ENCODE assay signal across 14 cellular contexts in the genomic region with DNA sequence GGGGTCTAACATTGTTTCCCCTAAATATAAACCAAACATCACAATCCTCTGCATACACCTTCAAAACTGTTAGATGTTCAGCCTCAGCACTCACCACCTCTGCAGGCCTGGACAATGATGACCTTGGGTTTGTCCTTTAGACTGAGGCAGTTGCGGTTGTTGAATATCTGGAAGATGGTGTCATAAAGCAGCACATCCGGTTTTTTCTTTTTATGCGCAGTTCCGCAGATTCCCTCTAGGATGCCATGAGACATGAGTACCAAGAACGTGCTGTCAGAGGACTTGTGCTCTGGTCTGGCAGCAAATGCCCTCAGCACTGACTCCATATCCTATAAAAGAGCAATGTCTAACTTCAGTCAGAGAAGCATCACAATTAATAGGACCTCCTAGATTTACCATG. TPM values are rescaled to one million over a fixed set of nuclear protein-coding genes. Genes with fewer than 3 reads are reported as not detected.
A peak's percentile ranks its signal among the peaks of the same experiment; 100 is the strongest.
DNase-seq lines count a peak whose midpoint lies in the region; ATAC-seq and TF ChIP-seq lines count a peak whose summit lies in the region.
"Had no signal": no experiment of that assay in that cellular context is flagged by ENCODE, and none has a peak within 500 bp of the region (broad histone marks: within the 10 kb centered on the region; RNA-seq: fewer than 3 reads in every experiment).

No MANE protein-coding gene starts in this region.

- CTCF ChIA-PET in A673 (lab: Charles Lee), result no interaction called here

- H3K4me2 ChIP-seq in MM.1S (ENCODE audit: low read depth, low read length), result no peak overlapping the region

- H3K9me3 ChIP-seq in A673 (ENCODE audit: low read depth, low read length, poor library complexity, severe bottlenecking) (no peaks in the 10 kb centered on the region), MM.1S (replicated peaks; ENCODE audit: insufficient read depth, low read length) (no peaks in the 10 kb centered on the region)
- H3K9me3 ChIP-seq: HAP-1, SJCRH30, thoracic aorta had no signal

- intact Hi-C loops in A673 (cut with micrococcal nuclease; ENCODE audit: unreplicated experiment), result no loop called here

- H3K4me1 ChIP-seq in A673 (ENCODE audit: insufficient read depth, low read length, poor library complexity, severe bottlenecking) (no peaks in the 10 kb centered on the region), MM.1S (ENCODE audit: low read length) (0 out of 2 replicates have a peak, but pooled peaks cover 2% of the 10 kb centered on the region)
- H3K4me1 ChIP-seq: HAP-1, SJCRH30 had no signal

- POLR2A ChIA-PET in A673 (lab: Charles Lee; ENCODE audit: low non-redundant PET), result no interaction called here

- TF ChIP-seq CTCF in A673 (conservative IDR thresholded peaks at IDR 0.05; ENCODE audit: low read depth, low read length), result no peak
- TF ChIP-seq CTCF in MM.1S (IDR thresholded peaks at IDR 0.05; ENCODE audit: low read length), result peak; percentile 11; the same call in 1 of the 2 replicates
- no peak for TF ChIP-seq CTCF in epithelial cell of esophagus (IDR thresholded peaks at IDR 0.05; ENCODE audit: insufficient read depth, low read depth, low read length, missing control alignments)

- no peaks in the 10 kb centered on the region for H4K20me1 ChIP-seq in MM.1S (ENCODE audit: insufficient read depth, low read length)

- H3K9ac ChIP-seq in MM.1S (ENCODE audit: low read length), result no peak overlapping the region

- H3K27ac ChIP-seq in A673 (ENCODE audit: low read depth, low read length, poor library complexity, severe bottlenecking) (no peak overlapping the region), MM.1S (ENCODE audit: low read length) (no peak overlapping the region)
- H3K27ac ChIP-seq: SJCRH30, thoracic aorta had no signal

- no peaks in the 10 kb centered on the region for H3K79me2 ChIP-seq in MM.1S (ENCODE audit: low read length)

- ATAC-seq in GM18909 (IDR thresholded peaks at IDR 0.05; ENCODE audit: poor library complexity, unreplicated experiment) (no peak), GM21723 (IDR thresholded peaks at IDR 0.05; ENCODE audit: unreplicated experiment) (no peak), HG02588 (IDR thresholded peaks at IDR 0.05; ENCODE audit: unreplicated experiment) (no peak)

- DNase-seq in A673 (ENCODE audit: low spot score) (peak; percentile 52), EH (ENCODE audit: low read depth) (peak; percentile 29), MM.1S (no peak), epithelial cell of esophagus (ENCODE audit: low read depth) (peak; percentile 6), NOMO-1 (lab: John Stamatoyannopoulos, UW; ENCODE audit: unreplicated experiment in 2 of 2) (no peak)
- DNase-seq: kidney, occipital lobe had no signal

- no TSS peak for BruUV-seq in A673 (replicated peaks; lab: Mats Ljungman, UMichigan)

- no peaks in the 10 kb centered on the region for H3K27me3 ChIP-seq in A673 (replicated peaks; ENCODE audit: insufficient read depth, low read depth, low read length, poor library complexity)
- no peaks in the 10 kb centered on the region for H3K27me3 ChIP-seq in MM.1S (replicated peaks; ENCODE audit: insufficient read depth, low read length)
- H3K27me3 ChIP-seq: SJCRH30 had no signal

- H3K9me2 ChIP-seq in MM.1S (replicated peaks; ENCODE audit: insufficient read depth, low read length), result no peaks in the 10 kb centered on the region

- H2AFZ ChIP-seq in MM.1S (ENCODE audit: low read length), result no peak overlapping the region

- no peak overlapping the region for H3K4me3 ChIP-seq in A673 (ENCODE audit: low read depth, low read length, poor library complexity, severe bottlenecking)
- H3K4me3 ChIP-seq in MM.1S (ENCODE audit: low read length), result no peak overlapping the region
- H3K4me3 ChIP-seq in epithelial cell of esophagus (ENCODE audit: low read length), result no peak overlapping the region
- H3K4me3 ChIP-seq: HAP-1, SJCRH30, thoracic aorta had no signal

- H3F3A ChIP-seq in MM.1S (ENCODE audit: insufficient read depth, low read length), result no peaks in the 10 kb centered on the region

- no peaks in the 10 kb centered on the region for H3K36me3 ChIP-seq in A673 (ENCODE audit: insufficient read depth, low read length, poor library complexity, severe bottlenecking)
- H3K36me3 ChIP-seq in MM.1S (replicated peaks; ENCODE audit: insufficient read depth, low read length), result no peaks in the 10 kb centered on the region
- H3K36me3 ChIP-seq: HAP-1, SJCRH30, thoracic aorta had no signal

RNA-seq across cellular contexts. Expression of gene CASP5, which starts 22.8 kb away (rescaled TPM):
- total RNA-seq in A673 (2021), result not detected in 2 replicates
- total RNA-seq: CD8-positive, alpha-beta memory T cell; SJCRH30 had no signal

RNA-seq across cellular contexts. Expression of gene CASP4, which starts 31.8 kb away (rescaled TPM):
- total RNA-seq in A673 (2021), result 71.3 and 92.7 TPM in 2 replicates

RNA-seq across cellular contexts. Expression of gene CASP1, which starts 34.8 kb away (rescaled TPM):
- 8.5 and 9.3 TPM in 2 replicates for total RNA-seq in A673 (2021)

RNA-seq across cellular contexts. Expression of gene CARD16, which starts 45.0 kb away (rescaled TPM):
- 5.3 and 8.0 TPM in 2 replicates for total RNA-seq in A673 (2021)
- total RNA-seq: occipital lobe had no signal

Comparison
In these comparisons a context has a peak if more than half of its experiments do, and no peak if none do; other contexts are left out.
1. DNase-seq: peak in A673 (single experiment), EH (single experiment) and epithelial cell of esophagus (single experiment); none in MM.1S (single experiment) and NOMO-1 (0 of 2).